ENCODE assay signal across 1 cellular context in the genomic region with DNA sequence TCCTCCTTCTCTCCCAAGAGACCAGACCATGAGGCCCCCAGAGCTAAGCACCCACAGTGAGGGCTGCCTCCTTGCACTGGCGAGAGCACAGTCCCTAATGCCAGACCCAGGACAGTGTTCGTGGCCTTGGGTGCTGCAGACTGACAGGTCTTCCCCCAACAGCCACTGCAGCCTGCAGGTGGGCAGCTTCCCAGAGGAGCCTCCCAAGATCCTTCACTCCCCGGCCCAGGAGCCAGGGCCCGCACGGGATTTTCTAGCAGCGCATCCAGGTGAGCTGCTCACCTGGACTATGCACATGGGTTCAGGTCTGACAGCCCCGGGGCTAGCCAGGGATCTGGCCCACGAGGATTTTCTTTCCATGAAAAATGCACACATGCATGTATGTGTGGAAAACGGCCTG.
TF ChIP-seq lines count a peak whose summit lies in the region.

No MANE protein-coding gene starts in this region.

TF ChIP-seq in HepG2, 621 proteins besides CTCF, POLR2A, EP300 and RAD21 (continues in another document):
- TF ChIP-seq ZNF143 (CRISPR knock-in tag; IDR thresholded peaks at IDR 0.05) (peak; percentile 56), SALL1 (CRISPR knock-in tag; IDR thresholded peaks at IDR 0.05) (peak; percentile 53), ZNF138 (CRISPR knock-in tag; IDR thresholded peaks at IDR 0.05; ENCODE audit: low read depth) (no peak), ZKSCAN5 (CRISPR knock-in tag; IDR thresholded peaks at IDR 0.05) (0 out of 2 replicates have a peak, but pooled peaks have one; percentile 27), ZNF781 (CRISPR knock-in tag; IDR thresholded peaks at IDR 0.05; ENCODE audit: borderline replicate concordance, not compliant biosample characterization) (no peak), SNAPC2 (CRISPR knock-in tag; IDR thresholded peaks at IDR 0.05) (no peak), ZNF768 (CRISPR knock-in tag; IDR thresholded peaks at IDR 0.05) (peak; percentile 29; the same call in 1 of the 2 replicates), HNF4A (CRISPR knock-in tag; IDR thresholded peaks at IDR 0.05) (no peak), ZEB1 (IDR thresholded peaks at IDR 0.05; ENCODE audit: insufficient replicate concordance, low read depth) (peak; percentile 68), ZKSCAN8 (CRISPR knock-in tag; IDR thresholded peaks at IDR 0.05; ENCODE audit: borderline replicate concordance) (no peak), ZNF343 (CRISPR knock-in tag; IDR thresholded peaks at IDR 0.05) (0 out of 2 replicates have a peak, but pooled peaks have one; percentile 9), SPEN (CRISPR knock-in tag; IDR thresholded peaks at IDR 0.05; ENCODE audit: low read depth) (0 out of 2 replicates have a peak, but pooled peaks have one; percentile 23), ZNF605 (CRISPR knock-in tag; IDR thresholded peaks at IDR 0.05) (peak; percentile 37; the same call in 1 of the 2 replicates), ZFP36L1 (CRISPR knock-in tag; IDR thresholded peaks at IDR 0.05) (no peak), ZFYVE20 (CRISPR knock-in tag; IDR thresholded peaks at IDR 0.05; ENCODE audit: borderline replicate concordance, low read depth) (no peak), ZNF724P (CRISPR knock-in tag; IDR thresholded peaks at IDR 0.05; ENCODE audit: borderline replicate concordance) (no peak), RFX1 (IDR thresholded peaks at IDR 0.05) (no peak), POGZ (CRISPR knock-in tag; IDR thresholded peaks at IDR 0.05) (no peak), ZNF883 (CRISPR knock-in tag; IDR thresholded peaks at IDR 0.05; ENCODE audit: not compliant biosample characterization) (no peak), GABPB1 (CRISPR knock-in tag; IDR thresholded peaks at IDR 0.05) (no peak), ZSCAN9 (CRISPR knock-in tag; IDR thresholded peaks at IDR 0.05; ENCODE audit: borderline replicate concordance) (no peak), ZNF772 (CRISPR knock-in tag; IDR thresholded peaks at IDR 0.05) (no peak), TMF1 (CRISPR knock-in tag; IDR thresholded peaks at IDR 0.05; ENCODE audit: low read depth) (no peak), MIER3 (CRISPR knock-in tag; IDR thresholded peaks at IDR 0.05; ENCODE audit: borderline replicate concordance) (no peak), HOXA9 (CRISPR knock-in tag; IDR thresholded peaks at IDR 0.05; ENCODE audit: borderline replicate concordance) (no peak), CBX5 (CRISPR knock-in tag; IDR thresholded peaks at IDR 0.05; ENCODE audit: borderline replicate concordance) (no peak), CBX1 (IDR thresholded peaks at IDR 0.05; ENCODE audit: low read depth) (no peak), ZBTB38 (CRISPR knock-in tag; IDR thresholded peaks at IDR 0.05) (0 out of 2 replicates have a peak, but pooled peaks have one; percentile 4), MEIS2 (CRISPR knock-in tag; IDR thresholded peaks at IDR 0.05) (0 out of 2 replicates have a peak, but pooled peaks have one; percentile 0), PRMT3 (CRISPR knock-in tag; IDR thresholded peaks at IDR 0.05; ENCODE audit: borderline replicate concordance, low read depth) (no peak), ASH2L (IDR thresholded peaks at IDR 0.05; ENCODE audit: insufficient read length, low read depth, low read length) (no peak)
- TF ChIP-seq, protein P1, sequence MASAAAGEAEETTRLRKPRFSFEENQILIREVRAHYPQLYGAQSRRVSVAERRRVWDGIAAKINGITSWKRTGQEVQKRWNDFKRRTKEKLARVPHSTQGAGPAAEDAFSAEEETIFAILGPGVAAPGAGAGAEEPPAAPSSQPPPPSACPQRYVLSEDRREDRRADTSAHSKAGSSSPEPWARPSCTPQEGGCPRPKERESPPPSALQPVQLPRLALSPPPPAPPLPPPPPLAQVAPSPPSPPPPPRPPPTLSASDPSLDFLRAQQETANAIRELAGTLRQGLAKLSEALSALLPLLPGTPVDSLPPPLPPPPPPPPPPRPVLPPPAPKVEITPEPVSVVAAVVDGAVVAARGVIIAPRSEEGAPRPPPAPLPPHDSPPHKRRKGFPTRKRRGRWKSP (CRISPR knock-in tag; IDR thresholded peaks at IDR 0.05): no peak
- TF ChIP-seq, protein P2, sequence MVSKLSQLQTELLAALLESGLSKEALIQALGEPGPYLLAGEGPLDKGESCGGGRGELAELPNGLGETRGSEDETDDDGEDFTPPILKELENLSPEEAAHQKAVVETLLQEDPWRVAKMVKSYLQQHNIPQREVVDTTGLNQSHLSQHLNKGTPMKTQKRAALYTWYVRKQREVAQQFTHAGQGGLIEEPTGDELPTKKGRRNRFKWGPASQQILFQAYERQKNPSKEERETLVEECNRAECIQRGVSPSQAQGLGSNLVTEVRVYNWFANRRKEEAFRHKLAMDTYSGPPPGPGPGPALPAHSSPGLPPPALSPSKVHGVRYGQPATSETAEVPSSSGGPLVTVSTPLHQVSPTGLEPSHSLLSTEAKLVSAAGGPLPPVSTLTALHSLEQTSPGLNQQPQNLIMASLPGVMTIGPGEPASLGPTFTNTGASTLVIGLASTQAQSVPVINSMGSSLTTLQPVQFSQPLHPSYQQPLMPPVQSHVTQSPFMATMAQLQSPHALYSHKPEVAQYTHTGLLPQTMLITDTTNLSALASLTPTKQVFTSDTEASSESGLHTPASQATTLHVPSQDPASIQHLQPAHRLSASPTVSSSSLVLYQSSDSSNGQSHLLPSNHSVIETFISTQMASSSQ (IDR thresholded peaks at IDR 0.05; ENCODE audit: low read depth): no peak
- TF ChIP-seq, protein P2 (CRISPR knock-in tag; IDR thresholded peaks at IDR 0.05; ENCODE audit: borderline replicate concordance): no peak
- TF ChIP-seq, protein P3, sequence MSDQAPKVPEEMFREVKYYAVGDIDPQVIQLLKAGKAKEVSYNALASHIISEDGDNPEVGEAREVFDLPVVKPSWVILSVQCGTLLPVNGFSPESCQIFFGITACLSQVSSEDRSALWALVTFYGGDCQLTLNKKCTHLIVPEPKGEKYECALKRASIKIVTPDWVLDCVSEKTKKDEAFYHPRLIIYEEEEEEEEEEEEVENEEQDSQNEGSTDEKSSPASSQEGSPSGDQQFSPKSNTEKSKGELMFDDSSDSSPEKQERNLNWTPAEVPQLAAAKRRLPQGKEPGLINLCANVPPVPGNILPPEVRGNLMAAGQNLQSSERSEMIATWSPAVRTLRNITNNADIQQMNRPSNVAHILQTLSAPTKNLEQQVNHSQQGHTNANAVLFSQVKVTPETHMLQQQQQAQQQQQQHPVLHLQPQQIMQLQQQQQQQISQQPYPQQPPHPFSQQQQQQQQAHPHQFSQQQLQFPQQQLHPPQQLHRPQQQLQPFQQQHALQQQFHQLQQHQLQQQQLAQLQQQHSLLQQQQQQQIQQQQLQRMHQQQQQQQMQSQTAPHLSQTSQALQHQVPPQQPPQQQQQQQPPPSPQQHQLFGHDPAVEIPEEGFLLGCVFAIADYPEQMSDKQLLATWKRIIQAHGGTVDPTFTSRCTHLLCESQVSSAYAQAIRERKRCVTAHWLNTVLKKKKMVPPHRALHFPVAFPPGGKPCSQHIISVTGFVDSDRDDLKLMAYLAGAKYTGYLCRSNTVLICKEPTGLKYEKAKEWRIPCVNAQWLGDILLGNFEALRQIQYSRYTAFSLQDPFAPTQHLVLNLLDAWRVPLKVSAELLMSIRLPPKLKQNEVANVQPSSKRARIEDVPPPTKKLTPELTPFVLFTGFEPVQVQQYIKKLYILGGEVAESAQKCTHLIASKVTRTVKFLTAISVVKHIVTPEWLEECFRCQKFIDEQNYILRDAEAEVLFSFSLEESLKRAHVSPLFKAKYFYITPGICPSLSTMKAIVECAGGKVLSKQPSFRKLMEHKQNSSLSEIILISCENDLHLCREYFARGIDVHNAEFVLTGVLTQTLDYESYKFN (CRISPR knock-in tag; conservative IDR thresholded peaks at IDR 0.05): peak; percentile 6; the same call in 1 of the 2 replicates
- TF ChIP-seq, protein P4, sequence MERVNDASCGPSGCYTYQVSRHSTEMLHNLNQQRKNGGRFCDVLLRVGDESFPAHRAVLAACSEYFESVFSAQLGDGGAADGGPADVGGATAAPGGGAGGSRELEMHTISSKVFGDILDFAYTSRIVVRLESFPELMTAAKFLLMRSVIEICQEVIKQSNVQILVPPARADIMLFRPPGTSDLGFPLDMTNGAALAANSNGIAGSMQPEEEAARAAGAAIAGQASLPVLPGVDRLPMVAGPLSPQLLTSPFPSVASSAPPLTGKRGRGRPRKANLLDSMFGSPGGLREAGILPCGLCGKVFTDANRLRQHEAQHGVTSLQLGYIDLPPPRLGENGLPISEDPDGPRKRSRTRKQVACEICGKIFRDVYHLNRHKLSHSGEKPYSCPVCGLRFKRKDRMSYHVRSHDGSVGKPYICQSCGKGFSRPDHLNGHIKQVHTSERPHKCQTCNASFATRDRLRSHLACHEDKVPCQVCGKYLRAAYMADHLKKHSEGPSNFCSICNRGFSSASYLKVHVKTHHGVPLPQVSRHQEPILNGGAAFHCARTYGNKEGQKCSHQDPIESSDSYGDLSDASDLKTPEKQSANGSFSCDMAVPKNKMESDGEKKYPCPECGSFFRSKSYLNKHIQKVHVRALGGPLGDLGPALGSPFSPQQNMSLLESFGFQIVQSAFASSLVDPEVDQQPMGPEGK (CRISPR knock-in tag; IDR thresholded peaks at IDR 0.05): no peak
- TF ChIP-seq, protein P5, sequence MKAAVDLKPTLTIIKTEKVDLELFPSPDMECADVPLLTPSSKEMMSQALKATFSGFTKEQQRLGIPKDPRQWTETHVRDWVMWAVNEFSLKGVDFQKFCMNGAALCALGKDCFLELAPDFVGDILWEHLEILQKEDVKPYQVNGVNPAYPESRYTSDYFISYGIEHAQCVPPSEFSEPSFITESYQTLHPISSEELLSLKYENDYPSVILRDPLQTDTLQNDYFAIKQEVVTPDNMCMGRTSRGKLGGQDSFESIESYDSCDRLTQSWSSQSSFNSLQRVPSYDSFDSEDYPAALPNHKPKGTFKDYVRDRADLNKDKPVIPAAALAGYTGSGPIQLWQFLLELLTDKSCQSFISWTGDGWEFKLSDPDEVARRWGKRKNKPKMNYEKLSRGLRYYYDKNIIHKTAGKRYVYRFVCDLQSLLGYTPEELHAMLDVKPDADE (CRISPR knock-in tag; IDR thresholded peaks at IDR 0.05): 0 out of 2 replicates have a peak, but pooled peaks have one; percentile 14
- TF ChIP-seq, protein P6, sequence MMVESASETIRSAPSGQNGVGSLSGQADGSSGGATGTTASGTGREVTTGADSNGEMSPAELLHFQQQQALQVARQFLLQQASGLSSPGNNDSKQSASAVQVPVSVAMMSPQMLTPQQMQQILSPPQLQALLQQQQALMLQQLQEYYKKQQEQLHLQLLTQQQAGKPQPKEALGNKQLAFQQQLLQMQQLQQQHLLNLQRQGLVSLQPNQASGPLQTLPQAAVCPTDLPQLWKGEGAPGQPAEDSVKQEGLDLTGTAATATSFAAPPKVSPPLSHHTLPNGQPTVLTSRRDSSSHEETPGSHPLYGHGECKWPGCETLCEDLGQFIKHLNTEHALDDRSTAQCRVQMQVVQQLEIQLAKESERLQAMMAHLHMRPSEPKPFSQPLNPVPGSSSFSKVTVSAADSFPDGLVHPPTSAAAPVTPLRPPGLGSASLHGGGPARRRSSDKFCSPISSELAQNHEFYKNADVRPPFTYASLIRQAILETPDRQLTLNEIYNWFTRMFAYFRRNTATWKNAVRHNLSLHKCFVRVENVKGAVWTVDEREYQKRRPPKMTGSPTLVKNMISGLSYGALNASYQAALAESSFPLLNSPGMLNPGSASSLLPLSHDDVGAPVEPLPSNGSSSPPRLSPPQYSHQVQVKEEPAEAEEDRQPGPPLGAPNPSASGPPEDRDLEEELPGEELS (CRISPR knock-in tag; IDR thresholded peaks at IDR 0.05): 0 out of 2 replicates have a peak, but pooled peaks have one; percentile 3
- TF ChIP-seq, protein P7, sequence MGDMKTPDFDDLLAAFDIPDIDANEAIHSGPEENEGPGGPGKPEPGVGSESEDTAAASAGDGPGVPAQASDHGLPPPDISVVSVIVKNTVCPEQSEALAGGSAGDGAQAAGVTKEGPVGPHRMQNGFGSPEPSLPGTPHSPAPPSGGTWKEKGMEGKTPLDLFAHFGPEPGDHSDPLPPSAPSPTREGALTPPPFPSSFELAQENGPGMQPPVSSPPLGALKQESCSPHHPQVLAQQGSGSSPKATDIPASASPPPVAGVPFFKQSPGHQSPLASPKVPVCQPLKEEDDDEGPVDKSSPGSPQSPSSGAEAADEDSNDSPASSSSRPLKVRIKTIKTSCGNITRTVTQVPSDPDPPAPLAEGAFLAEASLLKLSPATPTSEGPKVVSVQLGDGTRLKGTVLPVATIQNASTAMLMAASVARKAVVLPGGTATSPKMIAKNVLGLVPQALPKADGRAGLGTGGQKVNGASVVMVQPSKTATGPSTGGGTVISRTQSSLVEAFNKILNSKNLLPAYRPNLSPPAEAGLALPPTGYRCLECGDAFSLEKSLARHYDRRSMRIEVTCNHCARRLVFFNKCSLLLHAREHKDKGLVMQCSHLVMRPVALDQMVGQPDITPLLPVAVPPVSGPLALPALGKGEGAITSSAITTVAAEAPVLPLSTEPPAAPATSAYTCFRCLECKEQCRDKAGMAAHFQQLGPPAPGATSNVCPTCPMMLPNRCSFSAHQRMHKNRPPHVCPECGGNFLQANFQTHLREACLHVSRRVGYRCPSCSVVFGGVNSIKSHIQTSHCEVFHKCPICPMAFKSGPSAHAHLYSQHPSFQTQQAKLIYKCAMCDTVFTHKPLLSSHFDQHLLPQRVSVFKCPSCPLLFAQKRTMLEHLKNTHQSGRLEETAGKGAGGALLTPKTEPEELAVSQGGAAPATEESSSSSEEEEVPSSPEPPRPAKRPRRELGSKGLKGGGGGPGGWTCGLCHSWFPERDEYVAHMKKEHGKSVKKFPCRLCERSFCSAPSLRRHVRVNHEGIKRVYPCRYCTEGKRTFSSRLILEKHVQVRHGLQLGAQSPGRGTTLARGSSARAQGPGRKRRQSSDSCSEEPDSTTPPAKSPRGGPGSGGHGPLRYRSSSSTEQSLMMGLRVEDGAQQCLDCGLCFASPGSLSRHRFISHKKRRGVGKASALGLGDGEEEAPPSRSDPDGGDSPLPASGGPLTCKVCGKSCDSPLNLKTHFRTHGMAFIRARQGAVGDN (CRISPR knock-in tag; IDR thresholded peaks at IDR 0.05): peak; percentile 39
- TF ChIP-seq, protein P8, sequence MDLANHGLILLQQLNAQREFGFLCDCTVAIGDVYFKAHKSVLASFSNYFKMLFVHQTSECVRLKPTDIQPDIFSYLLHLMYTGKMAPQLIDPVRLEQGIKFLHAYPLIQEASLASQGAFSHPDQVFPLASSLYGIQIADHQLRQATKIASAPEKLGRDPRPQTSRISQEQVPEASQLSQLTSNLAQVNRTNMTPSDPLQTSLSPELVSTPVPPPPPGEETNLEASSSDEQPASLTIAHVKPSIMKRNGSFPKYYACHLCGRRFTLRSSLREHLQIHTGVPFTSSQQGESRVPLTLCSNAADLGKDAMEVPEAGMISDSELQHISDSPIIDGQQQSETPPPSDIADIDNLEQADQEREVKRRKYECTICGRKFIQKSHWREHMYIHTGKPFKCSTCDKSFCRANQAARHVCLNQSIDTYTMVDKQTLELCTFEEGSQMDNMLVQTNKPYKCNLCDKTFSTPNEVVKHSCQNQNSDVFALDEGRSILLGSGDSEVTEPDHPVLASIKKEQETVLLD (CRISPR knock-in tag; IDR thresholded peaks at IDR 0.05; ENCODE audit: low read depth): no peak
